20 cellular contexts compared by ENCODE assay signal in genomic region chr5:127801751-127802476, GRCh38.
DNase-seq lines count a peak whose midpoint lies in the region; ATAC-seq and TF ChIP-seq lines count a peak whose summit lies in the region.
"Had no signal": no experiment of that assay in that cellular context is flagged by ENCODE, and none has a peak within 500 bp of the region (broad histone marks: within the 10 kb centered on the region; RNA-seq: fewer than 3 reads in every experiment).

No MANE protein-coding gene starts in this region.

- no peak overlapping the region for H2BK15ac ChIP-seq in neuronal stem cell (ENCODE audit: low read length)

- H3K27ac ChIP-seq in neuronal stem cell (replicated peaks; ENCODE audit: low read length) (no peak overlapping the region), body of pancreas (no peak overlapping the region)
- H3K27ac ChIP-seq: SJCRH30 had no signal

- no peak overlapping the region for H2BK5ac ChIP-seq in neuronal stem cell (ENCODE audit: low read length)

- H2AFZ ChIP-seq in neuronal stem cell (ENCODE audit: low read length): peak overlapping the region; percentile 48

- no peak overlapping the region for H3K18ac ChIP-seq in neuronal stem cell (ENCODE audit: low read length)

- no peak overlapping the region for H2BK12ac ChIP-seq in neuronal stem cell (ENCODE audit: low read length)

- H3K36me3 ChIP-seq in neuronal stem cell (replicated peaks in 1 of 2; ENCODE audit: control insufficient read depth in 2 of 2, insufficient read depth in 2 of 2, low read length in 2 of 2): no peaks in the 10 kb centered on the region
- no peaks in the 10 kb centered on the region for H3K36me3 ChIP-seq in body of pancreas (replicated peaks in 1 of 2; ENCODE audit: insufficient read depth in 1 of 2, low read depth in 2 of 2)
- H3K36me3 ChIP-seq: HAP-1, SJCRH30 had no signal

- TF ChIP-seq POLR2A in body of pancreas (IDR thresholded peaks at IDR 0.05): no peak

- H3K14ac ChIP-seq in neuronal stem cell (ENCODE audit: low read length): no peak overlapping the region

- no peak overlapping the region for H4K8ac ChIP-seq in neuronal stem cell (ENCODE audit: low read depth, low read length)

- H3K79me1 ChIP-seq in neuronal stem cell (ENCODE audit: low read depth, low read length): no peaks in the 10 kb centered on the region

- H3K9ac ChIP-seq in neuronal stem cell (ENCODE audit: low read depth, low read length, poor library complexity): no peak overlapping the region

- intact Hi-C loops in body of pancreas (cut with DNase I): no loop called here

- no peak overlapping the region for H4K91ac ChIP-seq in neuronal stem cell (ENCODE audit: low read depth, low read length, poor library complexity)

- H3K23ac ChIP-seq in neuronal stem cell (ENCODE audit: low read depth, low read length, poor library complexity): no peak overlapping the region

- H3K9me3 ChIP-seq in neuronal stem cell (replicated peaks in 1 of 2; ENCODE audit: control insufficient read depth in 2 of 2, insufficient read depth in 1 of 2, low read depth in 1 of 2, low read length in 2 of 2): no peaks in the 10 kb centered on the region
- no peaks in the 10 kb centered on the region for H3K9me3 ChIP-seq in body of pancreas
- H3K9me3 ChIP-seq: HAP-1, SJCRH30 had no signal

- H3K27me3 ChIP-seq in neuronal stem cell (ENCODE audit: control insufficient read depth in 3 of 3, insufficient read depth in 3 of 3, low read depth in 1 of 3, low read length in 3 of 3): no peaks in the 10 kb centered on the region
- no peaks in the 10 kb centered on the region for H3K27me3 ChIP-seq in body of pancreas
- H3K27me3 ChIP-seq: SJCRH30 had no signal

- H3K4me1 ChIP-seq in neuronal stem cell (ENCODE audit: control insufficient read depth in 2 of 2, insufficient read depth in 1 of 2, low read depth in 1 of 2, low read length in 2 of 2): peaks cover 5 to 23% of the 10 kb centered on the region in 2 donors
- no peaks in the 10 kb centered on the region for H3K4me1 ChIP-seq in body of pancreas
- H3K4me1 ChIP-seq: HAP-1, SJCRH30 had no signal

- no peak overlapping the region for H3K4me3 ChIP-seq in epithelial cell of esophagus (ENCODE audit: low read length)
- no peak overlapping the region for H3K4me3 ChIP-seq in neuronal stem cell (ENCODE audit: low read length in 2 of 2)
- no peak overlapping the region for H3K4me3 ChIP-seq in body of pancreas
- H3K4me3 ChIP-seq: HAP-1, K562, SJCRH30 had no signal

- no peak for TF ChIP-seq CTCF in epithelial cell of esophagus (IDR thresholded peaks at IDR 0.05; ENCODE audit: insufficient read depth, low read depth, low read length, missing control alignments)
- no peak for TF ChIP-seq CTCF in body of pancreas (IDR thresholded peaks at IDR 0.05)

- H2AK5ac ChIP-seq in neuronal stem cell (ENCODE audit: low read depth, low read length): no peak overlapping the region

- no peak overlapping the region for H3K4me2 ChIP-seq in neuronal stem cell (ENCODE audit: insufficient read depth, low read length, poor library complexity, severe bottlenecking)

- H2BK120ac ChIP-seq in neuronal stem cell (ENCODE audit: low read depth, low read length): no peak overlapping the region

- no peak overlapping the region for H3K4ac ChIP-seq in neuronal stem cell (ENCODE audit: low read length)

- ATAC-seq in body of pancreas: no peak
- ATAC-seq: K562 had no signal

- DNase-seq in EL (peak; percentile 84), NCI-H69 (lab: John Stamatoyannopoulos, UW) (peak; percentile 31), epithelial cell of esophagus (ENCODE audit: low read depth) (peak; percentile 40), neuronal stem cell (ENCODE audit: low spot score) (no peak), NCI-H82 treated with DMSO at 0.1 percent for 48 hours (lab: John Stamatoyannopoulos, UW; ENCODE audit: unreplicated experiment) (no peak), body of pancreas (no peak), NCI-H2107 (lab: John Stamatoyannopoulos, UW) (no peak)
- DNase-seq in activated CD4-positive, alpha-beta T cell treated with anti-CD3 and anti-CD28 coated beads, Interleukin-2, amount 50 U/mL, for 1 hour: no peak
- DNase-seq: activated CD4-positive, alpha-beta T cell treated with anti-CD3 and anti-CD28 coated beads, Interleukin-2, amount 10 ng/mL, durations not matched to agents 24 days and 14 days; activated naive CD4-positive, alpha-beta T cell treated with anti-CD3 and anti-CD28 coated beads, Interleukin-2, amount 50 U/mL, for 16 hours; central memory CD4-positive, alpha-beta T cell; DMS 273 treated with DMSO at 0.1 percent for 48 hours; endodermal cell; immature natural killer cell; NCI-H1105 treated with DMSO at 0.1 percent for 48 hours; right cardiac atrium; SJCRH30; stimulated activated CD4-positive, alpha-beta T cell treated with anti-CD3 and anti-CD28 coated beads, Interleukin-4, amount 100 ng/mL, for 1 hour had no signal

- no CpG with 5 or more reads among the region's 2 CpGs for WGBS in neuronal stem cell (ENCODE audit: extremely low coverage in 2 of 2, insufficient read length in 2 of 2, insufficient replicate concordance in 1 of 2), 2 donors
- 46 to 58% methylated on average over 2 of the region's 2 CpGs for WGBS in body of pancreas, 2 donors

Comparison
In these comparisons a context has a peak if more than half of its experiments do, and no peak if none do; other contexts are left out.
1. DNase-seq: peak in EL (single experiment), NCI-H69 (single experiment) and epithelial cell of esophagus (single experiment); none in neuronal stem cell (single experiment), NCI-H82 treated with DMSO at 0.1 percent for 48 hours (single experiment), body of pancreas (0 of 4), activated CD4-positive, alpha-beta T cell treated with anti-CD3 and anti-CD28 coated beads, Interleukin-2, amount 50 U/mL, for 1 hour (single experiment) and NCI-H2107 (single experiment).